8 cellular contexts compared by ENCODE assay signal in genomic region chr10:63819753-63820347, GRCh38.
DNase-seq lines count a peak whose midpoint lies in the region; ATAC-seq and TF ChIP-seq lines count a peak whose summit lies in the region.

No MANE protein-coding gene starts in this region.

- no peaks in the 10 kb centered on the region for H3K36me3 ChIP-seq in brain microvascular endothelial cell (replicated peaks)

- in situ Hi-C loops in brain microvascular endothelial cell (cut with HindIII; ENCODE audit: low pct_ligation_motif_present, low sequenced_read_pairs) = no loop called here

- H3K27ac ChIP-seq in brain microvascular endothelial cell (no peak overlapping the region), substantia nigra (ENCODE audit: low read depth, low read length, poor library complexity, severe bottlenecking) (no peak overlapping the region)

- no peak for ATAC-seq in GM21619 (IDR thresholded peaks at IDR 0.05; ENCODE audit: unreplicated experiment)

- TF ChIP-seq CTCF in AG09319 (IDR thresholded peaks at IDR 0.05; ENCODE audit: low read depth, low read length) = peak; percentile 86
- peak; percentile 73 for TF ChIP-seq CTCF in GM12864 (IDR thresholded peaks at IDR 0.05; ENCODE audit: low read depth, low read length, missing control alignments)
- TF ChIP-seq CTCF in brain microvascular endothelial cell (IDR thresholded peaks at IDR 0.05; ENCODE audit: low read depth, low read length, missing control alignments) = peak; percentile 89

- H3K4me3 ChIP-seq in GM12864 (ENCODE audit: low read depth, low read length) (no peak overlapping the region), brain microvascular endothelial cell (ENCODE audit: low read depth, low read length) (no peak overlapping the region)

- H3K27me3 ChIP-seq in brain microvascular endothelial cell (replicated peaks) = no peaks in the 10 kb centered on the region

- DNase-seq in AG09319 (ENCODE audit: extremely low read depth, low read depth) (peak; percentile 35), GM12864 (ENCODE audit: low read depth) (peak; percentile 4), NCI-H2171 (lab: John Stamatoyannopoulos, UW) (peak; percentile 5), brain microvascular endothelial cell (peak; percentile 81), iris pigment epithelial cell (ENCODE audit: low read depth) (peak; percentile 79), substantia nigra (lab: John Stamatoyannopoulos, UW) (peak in 28 of 49 donors; percentile 0 to 51 (median 12)), activated gamma-delta T cell treated with Interleukin-2 at 50 U/mL for 16 hours (no peak)
